In the genomic region with DNA sequence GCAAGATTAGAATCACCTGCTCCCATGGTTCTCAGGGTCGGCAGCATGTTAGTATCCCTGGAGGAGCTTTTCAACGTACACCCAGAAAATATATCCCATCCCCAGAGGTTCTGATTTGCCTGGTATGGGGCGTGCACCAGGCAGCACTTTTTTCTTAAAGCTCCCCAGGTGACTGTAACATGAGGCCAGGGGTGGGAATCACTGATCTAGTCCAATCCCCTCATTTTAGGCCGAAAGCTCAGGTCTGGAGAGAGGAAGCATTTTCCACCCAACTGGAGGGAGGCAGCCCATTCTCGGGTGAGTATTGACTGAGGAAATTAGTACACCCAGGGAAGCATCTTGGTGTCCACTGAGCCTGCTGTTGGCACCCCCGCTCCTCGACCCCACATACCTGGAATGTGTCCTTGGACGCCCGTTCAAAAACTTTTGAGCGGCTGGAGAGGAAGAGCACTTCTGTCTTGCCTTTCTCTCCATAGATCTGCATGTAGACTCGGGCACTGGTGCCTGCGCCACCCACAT, we compare ENCODE assay signal across 16 cellular contexts.
"Had no signal": no experiment of that assay in that cellular context is flagged by ENCODE, and none has a peak within 500 bp of the region (broad histone marks: within the 10 kb centered on the region; RNA-seq: fewer than 3 reads in every experiment).

No MANE protein-coding gene starts in this region.

- H3K9me3 ChIP-seq: SJSA1 had no signal

- H3K4me3 ChIP-seq: SJSA1, SK-N-MC had no signal

- H3K36me3 ChIP-seq: SJSA1 had no signal

- DNase-seq: KBM-7, NCI-H1092, NCI-H1105 treated with DMSO at 0.1 percent for 48 hours, NCI-H1417 treated with DMSO at 0.1 percent for 48 hours, NCI-H1694 treated with DMSO at 0.1 percent for 48 hours, NCI-H1930, NCI-H2107, NCI-H2227 treated with DMSO at 0.1 percent for 48 hours, NCI-H524, NCI-H526 treated with DMSO at 0.1 percent for 48 hours, NCI-H748 treated with DMSO at 0.1 percent for 48 hours, Right ventricle myocardium superior, RPMI8226, SIG-M5 had no signal

- H3K4me1 ChIP-seq: SJSA1 had no signal

- H3K27ac ChIP-seq: SJSA1, SK-N-MC had no signal
